In the genomic region with DNA sequence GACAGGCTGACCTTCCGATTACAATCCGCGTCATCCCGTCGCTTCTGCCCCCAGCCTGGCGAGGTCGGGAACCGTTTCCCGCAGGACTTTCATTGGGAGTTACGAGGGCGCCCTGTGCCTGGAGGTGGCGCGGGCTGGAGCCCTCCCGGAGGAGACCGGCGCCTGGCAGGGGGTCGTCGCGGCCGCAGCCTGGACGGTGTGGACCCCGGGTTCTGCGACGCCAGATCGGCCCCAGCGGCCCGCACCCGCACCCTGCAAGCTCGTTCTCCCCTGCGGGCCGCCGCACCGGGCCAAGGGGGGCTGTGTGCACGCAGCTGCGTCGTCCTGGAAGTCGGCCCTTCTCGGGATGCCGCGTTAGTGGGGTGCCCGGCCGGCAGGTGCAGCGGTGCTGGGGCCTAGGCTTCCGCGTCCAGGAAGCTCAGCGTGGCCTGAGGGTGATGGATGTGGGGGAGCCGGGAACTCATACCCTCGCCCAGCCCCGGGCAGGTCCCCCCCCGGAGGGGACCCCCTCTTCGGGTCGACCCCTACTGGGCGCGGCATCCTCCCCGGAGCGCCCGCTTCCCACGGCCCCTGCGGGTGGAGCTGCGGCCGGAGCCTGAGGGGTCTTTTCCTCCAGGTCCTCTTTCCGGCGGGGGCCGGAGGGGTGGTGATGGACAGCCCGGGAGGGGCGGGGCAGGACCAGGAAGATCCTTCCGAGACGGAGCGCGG, we compare ENCODE assay signal across 1 cellular context.
TF ChIP-seq lines count a peak whose summit lies in the region.

No MANE protein-coding gene starts in this region.

TF ChIP-seq in GM23338, 12 proteins besides CTCF, POLR2A, EP300 and RAD21 (continued from another document):
- TF ChIP-seq REST (IDR thresholded peaks at IDR 0.05; ENCODE audit: unreplicated experiment): no peak
- peak; percentile 28; the same call in 1 of the 2 replicates for TF ChIP-seq CREB1 (CRISPR knock-in tag; IDR thresholded peaks at IDR 0.05; ENCODE audit: low read depth)
- TF ChIP-seq POLR2AphosphoS5 (IDR thresholded peaks at IDR 0.05; ENCODE audit: low read depth): peak; percentile 53
